Comparison of ENCODE assay signal across 21 cellular contexts in genomic region chr11:125358254-125358840, GRCh38.
A peak's percentile ranks its signal among the peaks of the same experiment; 100 is the strongest.
DNase-seq lines count a peak whose midpoint lies in the region; ATAC-seq and TF ChIP-seq lines count a peak whose summit lies in the region.
"Had no signal": no experiment of that assay in that cellular context is flagged by ENCODE, and none has a peak within 500 bp of the region (broad histone marks: within the 10 kb centered on the region; RNA-seq: fewer than 3 reads in every experiment).

No MANE protein-coding gene starts in this region.

- H3K36me3 ChIP-seq in MG63 (no peaks in the 10 kb centered on the region; the same call in none of the 2 replicates), lower lobe of right lung (no peaks in the 10 kb centered on the region)
- H3K36me3 ChIP-seq: HAP-1, uterus had no signal

- no peaks in the 10 kb centered on the region for H3K4me1 ChIP-seq in lower lobe of right lung
- H3K4me1 ChIP-seq: HAP-1, uterus had no signal

- TF ChIP-seq CTCF in lower lobe of right lung (IDR thresholded peaks at IDR 0.05) (no peak), GM20000 (IDR thresholded peaks at IDR 0.05; ENCODE audit: extremely low read depth, missing control alignments) (no peak)

- no peak overlapping the region for H3K4me3 ChIP-seq in MG63
- H3K4me3 ChIP-seq in lower lobe of right lung, result no peak overlapping the region
- H3K4me3 ChIP-seq: HAP-1, uterus had no signal

- ATAC-seq in lower lobe of right lung, result no peak
- ATAC-seq: activated CD8-positive, alpha-beta T cell treated with anti-CD3 and anti-CD28 coated beads, Interleukin-2, amount 10 ng/mL, durations not matched to agents 7 days and 5 days; left colon; natural killer cell; Right ventricle myocardium inferior; stimulated activated effector memory CD8-positive, alpha-beta T cell treated with anti-CD3 and anti-CD28 coated beads, Interleukin-12 subunit alpha, Interleukin-12 subunit beta, amount 100 ng/mL, for 72 hours had no signal

- H3K9me3 ChIP-seq in MG63 (no peaks in the 10 kb centered on the region), lower lobe of right lung (no peaks in the 10 kb centered on the region)
- H3K9me3 ChIP-seq: HAP-1, uterus had no signal

- peak overlapping the region; percentile 46 for H3K27ac ChIP-seq in lower lobe of right lung
- H3K27ac ChIP-seq: C4-2B, uterus had no signal

- DNase-seq in COLO829 (ENCODE audit: low spot score) (peak; percentile 24), MG63 (peak; percentile 36), dermis blood vessel endothelial cell (peak; percentile 4), lower lobe of right lung (no peak), NCI-H2029 treated with DMSO at 0.1 percent for 48 hours (lab: John Stamatoyannopoulos, UW) (no peak), germinal center (ENCODE audit: low spot score) (no peak), UCSD-AML1 (lab: John Stamatoyannopoulos, UW; ENCODE audit: unreplicated experiment) (no peak), GM20000 (ENCODE audit: low spot score) (no peak)
- DNase-seq: activated CD8-positive, alpha-beta T cell treated with anti-CD3 and anti-CD28 coated beads, Interleukin-2, amount 10 ng/mL, durations not matched to agents 7 days and 5 days; KBM-7; left colon; natural killer cell; NCI-H187 treated with DMSO at 0.1 percent for 48 hours; NCI-H2227 treated with DMSO at 0.1 percent for 48 hours; stimulated activated CD4-positive, alpha-beta T cell treated with anti-CD3 and anti-CD28 coated beads, Interleukin-2, amount 100 ng/mL, for 24 hours; T1000; uterus had no signal

- intact Hi-C loops in lower lobe of right lung (cut with DNase I), result no loop called here

- no peaks in the 10 kb centered on the region for H3K27me3 ChIP-seq in MG63
- peaks cover 5% of the 10 kb centered on the region for H3K27me3 ChIP-seq in lower lobe of right lung (ENCODE audit: low read depth)
- H3K27me3 ChIP-seq: uterus had no signal

Comparison
In these comparisons a context has a peak if more than half of its experiments do, and no peak if none do; other contexts are left out.
1. DNase-seq: peak in COLO829 (single experiment), MG63 (single experiment) and dermis blood vessel endothelial cell (single experiment); none in lower lobe of right lung (single experiment), NCI-H2029 treated with DMSO at 0.1 percent for 48 hours (single experiment), germinal center (single experiment), UCSD-AML1 (single experiment) and GM20000 (single experiment).